14 cellular contexts compared by ENCODE assay signal in the genomic region with DNA sequence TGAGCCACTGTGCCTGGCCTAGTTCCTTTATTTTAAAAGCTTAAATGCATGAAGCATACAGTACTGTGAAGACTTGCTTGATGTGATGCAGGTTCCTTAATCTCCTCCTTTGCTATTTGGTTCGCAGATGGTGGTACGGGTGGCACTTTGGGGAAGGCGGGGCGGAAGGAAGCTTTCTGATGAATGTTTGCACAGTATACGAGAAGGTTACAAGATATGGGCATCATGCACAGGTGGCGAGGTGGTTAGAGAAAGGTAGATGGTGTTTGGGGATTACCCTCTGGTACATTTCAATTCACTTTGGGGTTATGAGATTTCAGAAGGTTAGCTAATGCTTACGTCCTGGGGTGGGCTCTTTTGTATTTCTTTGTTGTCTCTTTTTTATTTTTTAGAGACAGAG. TPM values are rescaled to one million over a fixed set of nuclear protein-coding genes. Genes with fewer than 3 reads are reported as not detected.
DNase-seq lines count a peak whose midpoint lies in the region; ATAC-seq and TF ChIP-seq lines count a peak whose summit lies in the region.
"Had no signal": no experiment of that assay in that cellular context is flagged by ENCODE, and none has a peak within 500 bp of the region (broad histone marks: within the 10 kb centered on the region; RNA-seq: fewer than 3 reads in every experiment).

No MANE protein-coding gene starts in this region.

- H3K4me1 Mint-ChIP-seq in activated CD4-positive, alpha-beta T cell treated with anti-CD3 and anti-CD28 coated beads, Interleukin-2, amount 10 ng/mL, durations not matched to agents 7 days and 5 days: peaks cover 90% of the 10 kb centered on the region
- peaks cover 98% of the 10 kb centered on the region for H3K4me1 Mint-ChIP-seq in activated naive CD4-positive, alpha-beta T cell treated with anti-CD3 and anti-CD28 coated beads, Interleukin-2, amount 10 ng/mL, durations not matched to agents 7 days and 5 days
- H3K4me1 Mint-ChIP-seq in natural killer cell treated with Interleukin-12 subunit alpha and Interleukin-12 subunit beta and Interleukin-15 and Interleukin-18, amount 100 ng/mL, for 72 hours (ENCODE audit: low read depth in 2 of 2): peaks cover 75 to 91% of the 10 kb centered on the region in 2 donors
- H3K4me1 Mint-ChIP-seq: nephron progenitor cell had no signal

- no peaks in the 10 kb centered on the region for H3K9me3 Mint-ChIP-seq in activated CD4-positive, alpha-beta T cell treated with anti-CD3 and anti-CD28 coated beads, Interleukin-2, amount 10 ng/mL, durations not matched to agents 7 days and 5 days
- no peaks in the 10 kb centered on the region for H3K9me3 Mint-ChIP-seq in activated naive CD4-positive, alpha-beta T cell treated with anti-CD3 and anti-CD28 coated beads, Interleukin-2, amount 10 ng/mL, durations not matched to agents 7 days and 5 days
- no peaks in the 10 kb centered on the region for H3K9me3 Mint-ChIP-seq in natural killer cell treated with Interleukin-12 subunit alpha and Interleukin-12 subunit beta and Interleukin-15 and Interleukin-18, amount 100 ng/mL, for 72 hours
- H3K9me3 Mint-ChIP-seq: GM23338, nephron progenitor cell had no signal

- H3K9ac ChIP-seq in SU-DHL-6 (ENCODE audit: low read length): peak overlapping the region; percentile 5; the same call in 1 of the 2 replicates

- peak overlapping the region; percentile 86 for H3K27ac Mint-ChIP-seq in activated CD4-positive, alpha-beta T cell treated with anti-CD3 and anti-CD28 coated beads, Interleukin-2, amount 10 ng/mL, durations not matched to agents 7 days and 5 days
- peak overlapping the region; percentile 92 for H3K27ac Mint-ChIP-seq in activated naive CD4-positive, alpha-beta T cell treated with anti-CD3 and anti-CD28 coated beads, Interleukin-2, amount 10 ng/mL, durations not matched to agents 7 days and 5 days
- peak overlapping the region; percentile 78 to 84 for H3K27ac Mint-ChIP-seq in natural killer cell treated with Interleukin-12 subunit alpha and Interleukin-12 subunit beta and Interleukin-15 and Interleukin-18, amount 100 ng/mL, for 72 hours
- H3K27ac Mint-ChIP-seq: GM23338, nephron progenitor cell had no signal

- no peak overlapping the region for H2AFZ ChIP-seq in SU-DHL-6 (ENCODE audit: low read depth, low read length, severe bottlenecking)

- peak overlapping the region; percentile 64 for H3K4me3 Mint-ChIP-seq in activated CD4-positive, alpha-beta T cell treated with anti-CD3 and anti-CD28 coated beads, Interleukin-2, amount 10 ng/mL, durations not matched to agents 7 days and 5 days
- peak overlapping the region; percentile 52 for H3K4me3 Mint-ChIP-seq in activated naive CD4-positive, alpha-beta T cell treated with anti-CD3 and anti-CD28 coated beads, Interleukin-2, amount 10 ng/mL, durations not matched to agents 7 days and 5 days
- H3K4me3 Mint-ChIP-seq in natural killer cell treated with Interleukin-12 subunit alpha and Interleukin-12 subunit beta and Interleukin-15 and Interleukin-18, amount 100 ng/mL, for 72 hours: peak overlapping the region; percentile 55
- H3K4me3 Mint-ChIP-seq: GM23338, nephron progenitor cell had no signal

- CTCF ChIA-PET in activated CD4-positive, alpha-beta T cell treated with anti-CD3 and anti-CD28 coated beads, Interleukin-2, amount 10 ng/mL, durations not matched to agents 7 days and 5 days (lab: Charles Lee): interaction anchor here (0.8 to 1.3 kb wide), 3 partner anchors 15 to 111 kb away, joined by 3 to 5 read pairs (median 5); no protein-coding TSS in a partner anchor
- CTCF ChIA-PET in activated naive CD4-positive, alpha-beta T cell treated with anti-CD3 and anti-CD28 coated beads, Interleukin-2, amount 10 ng/mL, durations not matched to agents 7 days and 5 days (lab: Charles Lee): interaction anchor here (1.2 kb wide), 1 partner anchor 16 kb away, joined by 3 read pairs; no protein-coding TSS in a partner anchor

- POLR2A ChIA-PET in activated CD4-positive, alpha-beta T cell treated with anti-CD3 and anti-CD28 coated beads, Interleukin-2, amount 10 ng/mL, durations not matched to agents 7 days and 5 days (lab: Charles Lee): interaction anchor here (0.9 kb wide), 1 partner anchor 19 kb away, joined by 4 read pairs; no protein-coding TSS in a partner anchor

- H3K27ac ChIP-seq in SU-DHL-6 (ENCODE audit: low read depth, low read length): peak overlapping the region; percentile 99

- no peak for ATAC-seq in natural killer cell treated with Interleukin-12 subunit alpha and Interleukin-12 subunit beta and Interleukin-15 and Interleukin-18, amount 100 ng/mL, for 72 hours
- ATAC-seq: GM23338, right cardiac atrium had no signal

- no peaks in the 10 kb centered on the region for H3K27me3 ChIP-seq in SU-DHL-6 (ENCODE audit: low read length)

- no peaks in the 10 kb centered on the region for H3K9me2 ChIP-seq in SU-DHL-6 (replicated peaks; ENCODE audit: insufficient read depth, low read length)

- peak; percentile 43 for DNase-seq in activated CD4-positive, alpha-beta T cell treated with anti-CD3 and anti-CD28 coated beads, Interleukin-2, amount 10 ng/mL, durations not matched to agents 7 days and 5 days
- no peak for DNase-seq in activated CD4-positive, alpha-beta T cell treated with anti-CD3 and anti-CD28 coated beads, Interleukin-2, amount 50 U/mL, for 48 hours
- peak; percentile 57 for DNase-seq in activated naive CD4-positive, alpha-beta T cell treated with anti-CD3 and anti-CD28 coated beads, Interleukin-2, amount 10 ng/mL, durations not matched to agents 7 days and 5 days
- no peak for DNase-seq in natural killer cell treated with Interleukin-12 subunit alpha and Interleukin-12 subunit beta and Interleukin-15 and Interleukin-18, amount 100 ng/mL, for 72 hours (ENCODE audit: low spot score)
- DNase-seq in NCI-H1105 (lab: John Stamatoyannopoulos, UW) (no peak), AML-193 (lab: John Stamatoyannopoulos, UW) (no peak), DMS79 (lab: John Stamatoyannopoulos, UW) (no peak)
- DNase-seq: GDM1, NCI-H2171, nephron progenitor cell, right cardiac atrium, Right ventricle myocardium superior had no signal

- peaks cover 100% of the 10 kb centered on the region for H3K79me2 ChIP-seq in SU-DHL-6 (ENCODE audit: insufficient read depth, low read length)

- no peak for TF ChIP-seq CTCF in SU-DHL-6 (IDR thresholded peaks at IDR 0.05; ENCODE audit: insufficient read depth, low read length, poor library complexity, severe bottlenecking)

- peak overlapping the region; percentile 98 for H3K4me2 ChIP-seq in SU-DHL-6 (ENCODE audit: low read depth, low read length, poor library complexity, severe bottlenecking)
- H3K4me2 ChIP-seq: GM23338 had no signal

- no peaks in the 10 kb centered on the region for H3K9me3 ChIP-seq in SU-DHL-6 (ENCODE audit: insufficient read depth, low read length)

- H3K4me3 ChIP-seq in SU-DHL-6 (ENCODE audit: insufficient read depth, low read length, poor library complexity, severe bottlenecking): no peak overlapping the region
- H3K4me3 ChIP-seq: GM23338 had no signal

- peaks cover 19% of the 10 kb centered on the region for H3K36me3 ChIP-seq in SU-DHL-6 (ENCODE audit: low read length)

- H3K36me3 Mint-ChIP-seq in activated CD4-positive, alpha-beta T cell treated with anti-CD3 and anti-CD28 coated beads, Interleukin-2, amount 10 ng/mL, durations not matched to agents 7 days and 5 days (ENCODE audit: low read depth): peaks cover 95% of the 10 kb centered on the region
- peaks cover 88% of the 10 kb centered on the region for H3K36me3 Mint-ChIP-seq in activated naive CD4-positive, alpha-beta T cell treated with anti-CD3 and anti-CD28 coated beads, Interleukin-2, amount 10 ng/mL, durations not matched to agents 7 days and 5 days
- peaks cover 30% of the 10 kb centered on the region for H3K36me3 Mint-ChIP-seq in natural killer cell treated with Interleukin-12 subunit alpha and Interleukin-12 subunit beta and Interleukin-15 and Interleukin-18, amount 100 ng/mL, for 72 hours

- H3K27me3 Mint-ChIP-seq in activated CD4-positive, alpha-beta T cell treated with anti-CD3 and anti-CD28 coated beads, Interleukin-2, amount 10 ng/mL, durations not matched to agents 7 days and 5 days: no peaks in the 10 kb centered on the region
- H3K27me3 Mint-ChIP-seq in activated naive CD4-positive, alpha-beta T cell treated with anti-CD3 and anti-CD28 coated beads, Interleukin-2, amount 10 ng/mL, durations not matched to agents 7 days and 5 days: no peaks in the 10 kb centered on the region
- no peaks in the 10 kb centered on the region for H3K27me3 Mint-ChIP-seq in natural killer cell treated with Interleukin-12 subunit alpha and Interleukin-12 subunit beta and Interleukin-15 and Interleukin-18, amount 100 ng/mL, for 72 hours

- peaks cover 42% of the 10 kb centered on the region for H3F3A ChIP-seq in SU-DHL-6 (ENCODE audit: insufficient read depth)

- H4K20me1 ChIP-seq in SU-DHL-6 (ENCODE audit: low read depth, low read length): peaks cover 11% of the 10 kb centered on the region; the same call in 1 of the 2 replicates

RNA-seq across cellular contexts. Expression of gene RHOH, which starts 17.2 kb away (rescaled TPM):
- total RNA-seq in activated CD4-positive, alpha-beta T cell treated with anti-CD3 and anti-CD28 coated beads, Interleukin-2, amount 10 ng/mL, durations not matched to agents 7 days and 5 days: 100 to 1,000 TPM; 134 to 137 TPM
- 100 to 1,000 TPM; 140 to 169 TPM for total RNA-seq in natural killer cell treated with Interleukin-12 subunit alpha and Interleukin-12 subunit beta and Interleukin-15 and Interleukin-18, amount 100 ng/mL, for 72 hours

Comparison
In these comparisons a context has a peak if more than half of its experiments do, and no peak if none do; other contexts are left out.
1. DNase-seq: peak in activated CD4-positive, alpha-beta T cell treated with anti-CD3 and anti-CD28 coated beads, Interleukin-2, amount 10 ng/mL, durations not matched to agents 7 days and 5 days (single experiment) and activated naive CD4-positive, alpha-beta T cell treated with anti-CD3 and anti-CD28 coated beads, Interleukin-2, amount 10 ng/mL, durations not matched to agents 7 days and 5 days (single experiment); none in activated CD4-positive, alpha-beta T cell treated with anti-CD3 and anti-CD28 coated beads, Interleukin-2, amount 50 U/mL, for 48 hours (0 of 2), natural killer cell treated with Interleukin-12 subunit alpha and Interleukin-12 subunit beta and Interleukin-15 and Interleukin-18, amount 100 ng/mL, for 72 hours (single experiment), NCI-H1105 (single experiment), AML-193 (0 of 2) and DMS79 (single experiment).
2. Peak in every context shown above with its lines, with median percentiles within 50 percentile points of each other: H3K27ac Mint-ChIP-seq and H3K4me3 Mint-ChIP-seq.